ENCODE assay signal across 8 cellular contexts in the genomic region with DNA sequence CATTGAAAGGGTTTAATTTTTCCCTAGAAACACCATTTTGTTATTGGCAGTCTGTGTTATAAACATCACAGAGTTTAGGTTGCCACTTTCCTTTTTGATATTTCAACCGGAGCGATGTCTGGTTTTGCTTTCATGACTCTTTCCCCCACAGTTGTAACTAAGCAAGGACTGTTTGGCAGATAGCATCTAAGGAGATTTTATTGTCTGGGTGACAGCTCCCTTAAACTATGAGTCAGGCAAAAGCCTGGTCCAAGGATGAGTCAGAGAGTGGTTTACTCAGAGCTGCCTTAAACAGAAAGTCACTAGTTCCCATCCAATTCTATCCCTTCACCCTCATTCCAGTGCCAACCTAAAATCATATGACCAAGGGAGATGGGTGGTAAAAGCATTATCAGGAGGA.
A peak's percentile ranks its signal among the peaks of the same experiment; 100 is the strongest.
DNase-seq lines count a peak whose midpoint lies in the region; ATAC-seq and TF ChIP-seq lines count a peak whose summit lies in the region.

No MANE protein-coding gene starts in this region.

- no peaks in the 10 kb centered on the region for H3K9me2 ChIP-seq in HCT116 (ENCODE audit: insufficient read depth)
- H3K9me2 ChIP-seq in PC-9 (ENCODE audit: insufficient read depth): peaks cover 3% of the 10 kb centered on the region; the same call in 1 of the 2 replicates

- H2AFZ ChIP-seq in HCT116 (ENCODE audit: low read depth, low read length, poor library complexity, severe bottlenecking): peak overlapping the region; percentile 65
- H2AFZ ChIP-seq in PC-9: no peak overlapping the region

- H3K27ac ChIP-seq in HCT116 (ENCODE audit: low read depth, low read length) (no peak overlapping the region), PC-9 (peak overlapping the region; percentile 13; the same call in 1 of the 2 replicates), gastroesophageal sphincter (no peak overlapping the region)

- no peak overlapping the region for H3K9ac ChIP-seq in HCT116 (ENCODE audit: low read length)

- ATAC-seq in HCT116: peak; percentile 99
- ATAC-seq in gastroesophageal sphincter: peak; percentile 60

- TF ChIP-seq EP300 in gastroesophageal sphincter (IDR thresholded peaks at IDR 0.05): no peak

- H3K36me3 ChIP-seq in HCT116 (ENCODE audit: control insufficient read depth in 1 of 2, insufficient read depth in 2 of 2, low read length in 2 of 2) (no peaks in the 10 kb centered on the region), PC-9 (ENCODE audit: low read depth) (no peaks in the 10 kb centered on the region), gastroesophageal sphincter (no peaks in the 10 kb centered on the region)

- WGBS in gastroesophageal sphincter (ENCODE audit: low coverage in 1 of 2), 2 donors: 0 to 13% methylated on average over 2 of the region's 2 CpGs

- H3K4me2 ChIP-seq in HCT116 (ENCODE audit: low read length) (peak overlapping the region; percentile 62), PC-9 (peak overlapping the region; percentile 53)

- TF ChIP-seq CTCF in HCT116 (IDR thresholded peaks at IDR 0.05 in 2 of 3, conservative IDR thresholded peaks at IDR 0.05 in 1 of 3; ENCODE audit: borderline replicate concordance in 1 of 3, insufficient read depth in 1 of 3, low read depth in 2 of 3, low read length in 2 of 3): no peak
- no peak for TF ChIP-seq CTCF in PC-9 (conservative IDR thresholded peaks at IDR 0.05)
- no peak for TF ChIP-seq CTCF in gastroesophageal sphincter (IDR thresholded peaks at IDR 0.05)

- H3K4me3 ChIP-seq in HCT116 (replicated peaks in 1 of 2; ENCODE audit: low read depth in 1 of 2, low read length in 2 of 2) (peak overlapping the region in 1 of 2 experiments; percentile 7; a peak in 1 of 4 replicates), PC-9 (peak overlapping the region; percentile 15; the same call in 1 of the 2 replicates), gastroesophageal sphincter (no peak overlapping the region)

- H3K9me3 ChIP-seq in HCT116 (ENCODE audit: control insufficient read depth in 1 of 2, insufficient read depth in 1 of 2, low read depth in 1 of 2, low read length in 2 of 2) (no peaks in the 10 kb centered on the region), PC-9 (ENCODE audit: insufficient read depth, low read depth) (no peaks in the 10 kb centered on the region), gastroesophageal sphincter (no peaks in the 10 kb centered on the region)

- TF ChIP-seq POLR2A in HCT116 (IDR thresholded peaks at IDR 0.05; ENCODE audit: borderline replicate concordance, extremely low read depth, insufficient read depth, insufficient read length): no peak
- no peak for TF ChIP-seq POLR2A in gastroesophageal sphincter (IDR thresholded peaks at IDR 0.05)

- H3K4me1 ChIP-seq in HCT116 (ENCODE audit: control insufficient read depth in 1 of 2, insufficient read depth in 2 of 2, low read length in 2 of 2) (peaks cover 3 to 15% of the 10 kb centered on the region in 2 experiments; a peak in 2 of 4 replicates), PC-9 (replicated peaks; ENCODE audit: insufficient read depth) (peaks cover 11% of the 10 kb centered on the region), gastroesophageal sphincter (no peaks in the 10 kb centered on the region)

- intact Hi-C loops in HCT116 (cut with micrococcal nuclease) (loop anchor here (10.0 kb wide), 2 partner anchors 526 to 1856 kb away; no protein-coding TSS in a partner anchor), PC-9 (cut with micrococcal nuclease; ENCODE audit: unreplicated experiment) (loop anchor here (1.0 to 2.0 kb wide), 4 partner anchors 34 to 309 kb away; no protein-coding TSS in a partner anchor)

- no TSS peak for BruUV-seq in HCT116 (replicated peaks; lab: Mats Ljungman, UMichigan)
- no TSS peak for BruUV-seq in PC-9 (replicated peaks; lab: Mats Ljungman, UMichigan)

- CTCF ChIA-PET in HCT116 (lab: Charles Lee) (no interaction called here), PC-9 (lab: Charles Lee) (interaction anchor here (0.7 kb wide), 1 partner anchor 14 kb away, joined by 6 read pairs; no protein-coding TSS in a partner anchor)

- H4K20me1 ChIP-seq in HCT116 (ENCODE audit: insufficient read depth) (no peaks in the 10 kb centered on the region), PC-9 (ENCODE audit: insufficient read depth) (no peaks in the 10 kb centered on the region)

- POLR2A ChIA-PET in HCT116 (lab: Charles Lee): interaction anchor here (0.7 kb wide), 1 partner anchor 825 kb away, joined by 3 read pairs; no protein-coding TSS in a partner anchor
- POLR2A ChIA-PET in PC-9 (lab: Charles Lee; ENCODE audit: unreplicated experiment): interaction anchor here (0.7 to 0.8 kb wide), 3 partner anchors 48 to 140 kb away, joined by 4 to 12 read pairs (median 5); no protein-coding TSS in a partner anchor

- H3K79me2 ChIP-seq in HCT116 (ENCODE audit: insufficient read depth, low read length) (no peaks in the 10 kb centered on the region), PC-9 (ENCODE audit: low read depth) (no peaks in the 10 kb centered on the region)

- RAD21 ChIA-PET in HCT116 (lab: Charles Lee; ENCODE audit: low non-redundant PET in 1 of 2, low total read pairs in 2 of 2, uncharacterized antibody in 2 of 2, unreplicated experiment in 2 of 2): no interaction called here

- H3F3A ChIP-seq in PC-9 (ENCODE audit: insufficient read depth, low read depth): peaks cover 10% of the 10 kb centered on the region; the same call in 1 of the 2 replicates

- in situ Hi-C loops in KBM-7 (cut with MboI; ENCODE audit: low pct_unique_long_range_greater_than_20kb, low sequenced_read_pairs): no loop called here

- TF ChIP-seq RAD21 in HCT116 (IDR thresholded peaks at IDR 0.05; ENCODE audit: low read depth): 0 out of 2 replicates have a peak, but pooled peaks have one; percentile 20

- DNase-seq in DMS 273 treated with DMSO at 0.1 percent for 48 hours (lab: John Stamatoyannopoulos, UW) (peak; percentile 40), HCT116 (ENCODE audit: low read depth, low spot score) (peak; percentile 83), PC-9 (peak; percentile 65 to 92), KBM-7 (no peak), NK-92 (lab: John Stamatoyannopoulos, UW; ENCODE audit: unreplicated experiment) (no peak), NAMALWA (ENCODE audit: low spot score) (no peak), AML-193 (lab: John Stamatoyannopoulos, UW) (no peak)

- H3K27me3 ChIP-seq in HCT116 (ENCODE audit: insufficient read depth, low read length) (no peaks in the 10 kb centered on the region), PC-9 (ENCODE audit: insufficient read depth, low read depth) (no peaks in the 10 kb centered on the region), gastroesophageal sphincter (no peaks in the 10 kb centered on the region)

TF ChIP-seq in HCT116, 20 proteins besides CTCF, POLR2A, EP300 and RAD21:
- TF ChIP-seq SIN3A (IDR thresholded peaks at IDR 0.05; ENCODE audit: low read depth) (peak; percentile 45; the same call in 1 of the 2 replicates), EGR1 (IDR thresholded peaks at IDR 0.05; ENCODE audit: low read depth) (no peak), SP1 (IDR thresholded peaks at IDR 0.05; ENCODE audit: low read depth) (peak; percentile 78), CBX3 (IDR thresholded peaks at IDR 0.05; ENCODE audit: low read depth) (peak; percentile 88), JUND (IDR thresholded peaks at IDR 0.05) (peak; percentile 93), FOSL1 (IDR thresholded peaks at IDR 0.05; ENCODE audit: low read depth) (peak; percentile 92), TCF7L2 (IDR thresholded peaks at IDR 0.05; ENCODE audit: borderline replicate concordance, extremely low read depth, insufficient read depth, insufficient read length) (peak; percentile 52), ELF1 (IDR thresholded peaks at IDR 0.05; ENCODE audit: borderline replicate concordance, low read depth) (no peak), ZFX (IDR thresholded peaks at IDR 0.05) (no peak), SRF (IDR thresholded peaks at IDR 0.05; ENCODE audit: low read depth) (peak; percentile 42; the same call in 1 of the 2 replicates)

Comparison
In these comparisons a context has a peak if more than half of its experiments do, and no peak if none do; other contexts are left out.
1. DNase-seq: peak in DMS 273 treated with DMSO at 0.1 percent for 48 hours (single experiment), HCT116 (single experiment) and PC-9 (2 of 2); none in KBM-7 (single experiment), NK-92 (single experiment), NAMALWA (single experiment) and AML-193 (0 of 2).